Comparison of ENCODE assay signal across 16 cellular contexts in genomic region chr17:71846561-71846960, GRCh38.
DNase-seq lines count a peak whose midpoint lies in the region; TF ChIP-seq lines count a peak whose summit lies in the region.
"Had no signal": no experiment of that assay in that cellular context is flagged by ENCODE, and none has a peak within 500 bp of the region (broad histone marks: within the 10 kb centered on the region; RNA-seq: fewer than 3 reads in every experiment).

No MANE protein-coding gene starts in this region.

- H3K27me3 Mint-ChIP-seq in CD4-positive, alpha-beta memory T cell: no peaks in the 10 kb centered on the region
- H3K27me3 Mint-ChIP-seq: T-cell had no signal

- no peaks in the 10 kb centered on the region for H3K36me3 ChIP-seq in CD4-positive, alpha-beta memory T cell (ENCODE audit: insufficient read depth, low read length)
- no peaks in the 10 kb centered on the region for H3K36me3 ChIP-seq in esophagus muscularis mucosa
- H3K36me3 ChIP-seq: BE2C had no signal

- H3K27me3 ChIP-seq in CD4-positive, alpha-beta memory T cell (ENCODE audit: insufficient read depth, low read length): no peaks in the 10 kb centered on the region
- H3K27me3 ChIP-seq in esophagus muscularis mucosa: no peaks in the 10 kb centered on the region
- H3K27me3 ChIP-seq: BE2C had no signal

- no peak for TF ChIP-seq CTCF in esophagus muscularis mucosa (IDR thresholded peaks at IDR 0.05)

- no peaks in the 10 kb centered on the region for H3K9me3 ChIP-seq in CD4-positive, alpha-beta memory T cell (ENCODE audit: control insufficient read depth in 1 of 2, low read length in 2 of 2)
- peaks cover 0 to 9% (median 0%) of the 10 kb centered on the region in 4 donors for H3K9me3 ChIP-seq in esophagus muscularis mucosa

- intact Hi-C loops in CD4-positive, alpha-beta memory T cell (cut with micrococcal nuclease): no loop called here
- intact Hi-C loops in esophagus muscularis mucosa (cut with DNase I): no loop called here

- peak; percentile 5 for DNase-seq in Daoy (ENCODE audit: low read depth)
- peak; percentile 41 for DNase-seq in NCI-H1694 (lab: John Stamatoyannopoulos, UW)
- peak; percentile 68 for DNase-seq in astrocyte of the hippocampus (ENCODE audit: low read depth, low spot score)
- peak; percentile 24 for DNase-seq in left kidney (ENCODE audit: low read depth, low spot score)
- no peak for DNase-seq in CD4-positive, alpha-beta memory T cell
- DNase-seq in esophagus muscularis mucosa (ENCODE audit: extremely low spot score): no peak
- DNase-seq in D341Med (ENCODE audit: low spot score): no peak
- DNase-seq: CD8-positive, alpha-beta T cell; NCI-H2081 treated with DMSO at 0.1 percent for 48 hours; NCI-H345; NCI-H82; T-cell had no signal

- H3K4me3 ChIP-seq in CD4-positive, alpha-beta memory T cell (ENCODE audit: low read length in 2 of 2): no peak overlapping the region
- H3K4me3 ChIP-seq in esophagus muscularis mucosa: no peak overlapping the region
- H3K4me3 ChIP-seq: K562, SK-N-MC had no signal

- POLR2A ChIA-PET in CD4-positive, alpha-beta memory T cell (lab: Charles Lee; ENCODE audit: partially characterized antibody): no interaction called here

- H3K4me1 ChIP-seq in CD4-positive, alpha-beta memory T cell (ENCODE audit: insufficient read depth, low read length): no peaks in the 10 kb centered on the region
- H3K4me1 ChIP-seq in esophagus muscularis mucosa: no peaks in the 10 kb centered on the region

- peaks cover 0 to 14% (median 6%) of the 10 kb centered on the region in 8 donors for H3K9me3 Mint-ChIP-seq in CD4-positive, alpha-beta memory T cell

- WGBS in esophagus muscularis mucosa: 93% methylated on average over 7 of the region's 7 CpGs

- H3K27ac ChIP-seq in CD4-positive, alpha-beta memory T cell (ENCODE audit: low read depth, low read length): no peak overlapping the region
- no peak overlapping the region for H3K27ac ChIP-seq in esophagus muscularis mucosa (replicated peaks in 1 of 4)
- H3K27ac ChIP-seq: HL-60, SK-N-MC had no signal

- TF ChIP-seq EP300 in esophagus muscularis mucosa (IDR thresholded peaks at IDR 0.05): no peak

- H3K36me3 Mint-ChIP-seq in CD4-positive, alpha-beta memory T cell: no peaks in the 10 kb centered on the region
- H3K36me3 Mint-ChIP-seq: CD8-positive, alpha-beta T cell; T-cell had no signal

- no peaks in the 10 kb centered on the region for H3K4me1 Mint-ChIP-seq in CD4-positive, alpha-beta memory T cell
- H3K4me1 Mint-ChIP-seq: T-cell had no signal

- CTCF ChIA-PET in CD4-positive, alpha-beta memory T cell (lab: Charles Lee; ENCODE audit: partially characterized antibody): no interaction called here

- TF ChIP-seq POLR2A in esophagus muscularis mucosa (IDR thresholded peaks at IDR 0.05; ENCODE audit: low read depth): no peak

- H3K4me3 Mint-ChIP-seq in CD4-positive, alpha-beta memory T cell: no peak overlapping the region
- H3K4me3 Mint-ChIP-seq: CD8-positive, alpha-beta T cell; T-cell had no signal

- H3K27ac Mint-ChIP-seq in CD4-positive, alpha-beta memory T cell: no peak overlapping the region
- H3K27ac Mint-ChIP-seq: CD8-positive, alpha-beta T cell; T-cell had no signal

Comparison
In these comparisons a context has a peak if more than half of its experiments do, and no peak if none do; other contexts are left out.
1. DNase-seq: peak in Daoy (single experiment), NCI-H1694 (single experiment), astrocyte of the hippocampus (single experiment) and left kidney (single experiment); none in CD4-positive, alpha-beta memory T cell (0 of 5), esophagus muscularis mucosa (single experiment) and D341Med (single experiment).